Comparison of ENCODE assay signal across 8 cellular contexts in genomic region chr4:3285558-3286334, GRCh38. TPM values are rescaled to one million over a fixed set of nuclear protein-coding genes. Genes with fewer than 3 reads are reported as not detected.
DNase-seq lines count a peak whose midpoint lies in the region; ATAC-seq and TF ChIP-seq lines count a peak whose summit lies in the region.

No MANE protein-coding gene starts in this region.

- H3K27me3 ChIP-seq in brain microvascular endothelial cell (replicated peaks), result peaks cover 4% of the 10 kb centered on the region

- in situ Hi-C loops in brain microvascular endothelial cell (cut with HindIII; ENCODE audit: low pct_ligation_motif_present, low sequenced_read_pairs), result no loop called here

- TF ChIP-seq CTCF in NB4 (IDR thresholded peaks at IDR 0.05; ENCODE audit: low read depth, low read length), result no peak
- TF ChIP-seq CTCF in fibroblast of villous mesenchyme (IDR thresholded peaks at IDR 0.05; ENCODE audit: insufficient read depth, low read depth, low read length), result no peak
- no peak for TF ChIP-seq CTCF in brain microvascular endothelial cell (IDR thresholded peaks at IDR 0.05; ENCODE audit: low read depth, low read length, missing control alignments)

- H3K4me3 ChIP-seq in NB4 (ENCODE audit: low read depth, low read length) (peak overlapping the region; percentile 71), fibroblast of villous mesenchyme (ENCODE audit: low read depth, low read length) (no peak overlapping the region), brain microvascular endothelial cell (ENCODE audit: low read depth, low read length) (no peak overlapping the region)

- ATAC-seq in GM21723 (IDR thresholded peaks at IDR 0.05; ENCODE audit: unreplicated experiment), result peak; percentile 81

- no peak for TF ChIP-seq POLR2A in NB4 (IDR thresholded peaks at IDR 0.05; ENCODE audit: extremely low read depth, insufficient read length)

- DNase-seq in GF-D8 (lab: John Stamatoyannopoulos, UW) (peak; percentile 53), NB4 (ENCODE audit: low read depth) (peak; percentile 98), fibroblast of villous mesenchyme (ENCODE audit: low read depth) (peak; percentile 54), inferior parietal cortex (ENCODE audit: extremely low spot score) (no peak), NCI-H1092 (lab: John Stamatoyannopoulos, UW) (no peak), brain microvascular endothelial cell (no peak)
- no peak for DNase-seq in stimulated activated naive CD4-positive, alpha-beta T cell treated with Interleukin-2 at 50 U/mL for 16 hours (lab: John Stamatoyannopoulos, UW)

- no peaks in the 10 kb centered on the region for H3K36me3 ChIP-seq in brain microvascular endothelial cell (replicated peaks)

- no peak overlapping the region for H3K27ac ChIP-seq in brain microvascular endothelial cell

RNA-seq across cellular contexts. Expression of gene RGS12, which starts 7.1 kb away (rescaled TPM):
- total RNA-seq in fibroblast of villous mesenchyme, result 11.7 and 13.5 TPM in 2 replicates

RNA-seq across cellular contexts. Expression of gene MSANTD1, which starts 36.8 kb away (rescaled TPM):
- 0.64 and 0.86 TPM in 2 replicates for total RNA-seq in fibroblast of villous mesenchyme

Comparison
In these comparisons a context has a peak if more than half of its experiments do, and no peak if none do; other contexts are left out.
1. DNase-seq: peak in GF-D8 (single experiment), NB4 (single experiment) and fibroblast of villous mesenchyme (single experiment); none in inferior parietal cortex (single experiment), NCI-H1092 (single experiment), stimulated activated naive CD4-positive, alpha-beta T cell treated with Interleukin-2 at 50 U/mL for 16 hours (single experiment) and brain microvascular endothelial cell (single experiment).